Comparison of ENCODE assay signal across 1 cellular context in the genomic region with DNA sequence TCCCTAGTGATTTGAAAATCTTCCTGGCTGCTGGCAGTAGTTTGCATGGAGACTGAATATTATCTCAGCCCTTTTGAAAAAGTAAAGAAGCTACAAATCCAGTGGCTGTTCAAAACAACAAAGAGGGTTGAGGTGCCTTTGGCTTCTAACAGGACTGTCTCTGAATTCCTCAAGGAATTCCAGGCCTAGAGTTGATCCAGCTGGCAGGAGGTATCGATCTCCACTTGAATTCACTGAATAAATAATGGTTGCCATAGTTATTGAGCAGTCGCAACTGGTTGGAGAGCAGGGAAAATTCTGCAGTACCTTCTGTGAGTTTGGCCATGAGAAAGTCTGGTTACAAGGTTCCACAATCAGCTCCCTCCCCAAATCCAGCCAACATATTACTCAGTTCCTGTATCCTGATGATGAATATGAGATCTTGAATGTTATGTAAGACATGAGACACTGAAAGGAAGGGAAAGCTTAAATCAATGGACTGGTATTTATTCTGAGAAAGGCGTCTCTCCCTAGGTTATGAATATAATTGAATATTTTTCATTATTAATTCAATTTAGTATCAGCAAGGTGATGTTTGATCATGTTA.
TF ChIP-seq lines count a peak whose summit lies in the region.

No MANE protein-coding gene starts in this region.

TF ChIP-seq in IMR-90, 13 proteins besides CTCF, POLR2A, EP300 and RAD21:
- TF ChIP-seq MAZ (IDR thresholded peaks at IDR 0.05; ENCODE audit: borderline replicate concordance, low read depth, low read length) (no peak), BHLHE40 (IDR thresholded peaks at IDR 0.05; ENCODE audit: low read depth, low read length) (no peak), NFE2L2 (IDR thresholded peaks at IDR 0.05; ENCODE audit: low read depth, low read length) (no peak), RCOR1 (IDR thresholded peaks at IDR 0.05; ENCODE audit: insufficient replicate concordance, low read length) (no peak), CHD1 (IDR thresholded peaks at IDR 0.05; ENCODE audit: low read depth, low read length) (no peak), CEBPB (IDR thresholded peaks at IDR 0.05; ENCODE audit: low read depth, low read length) (no peak)
- TF ChIP-seq, protein P1, sequence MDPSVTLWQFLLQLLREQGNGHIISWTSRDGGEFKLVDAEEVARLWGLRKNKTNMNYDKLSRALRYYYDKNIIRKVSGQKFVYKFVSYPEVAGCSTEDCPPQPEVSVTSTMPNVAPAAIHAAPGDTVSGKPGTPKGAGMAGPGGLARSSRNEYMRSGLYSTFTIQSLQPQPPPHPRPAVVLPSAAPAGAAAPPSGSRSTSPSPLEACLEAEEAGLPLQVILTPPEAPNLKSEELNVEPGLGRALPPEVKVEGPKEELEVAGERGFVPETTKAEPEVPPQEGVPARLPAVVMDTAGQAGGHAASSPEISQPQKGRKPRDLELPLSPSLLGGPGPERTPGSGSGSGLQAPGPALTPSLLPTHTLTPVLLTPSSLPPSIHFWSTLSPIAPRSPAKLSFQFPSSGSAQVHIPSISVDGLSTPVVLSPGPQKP (IDR thresholded peaks at IDR 0.05; ENCODE audit: borderline replicate concordance, low read depth, low read length) = no peak
